ENCODE assay signal across 8 cellular contexts in genomic region chr3:125055165-125055912, GRCh38. TPM values are rescaled to one million over a fixed set of nuclear protein-coding genes. Genes with fewer than 3 reads are reported as not detected.
A peak's percentile ranks its signal among the peaks of the same experiment; 100 is the strongest.
DNase-seq lines count a peak whose midpoint lies in the region; ATAC-seq and TF ChIP-seq lines count a peak whose summit lies in the region.

No MANE protein-coding gene starts in this region.

- H3K4me1 ChIP-seq in ovary (ENCODE audit: insufficient read depth) = peaks cover 17% of the 10 kb centered on the region

- H3K27me3 ChIP-seq in BJ (ENCODE audit: control insufficient read depth, insufficient read depth, low read length) (no peaks in the 10 kb centered on the region), ovary (no peaks in the 10 kb centered on the region)

- peak; percentile 31 for ATAC-seq in GM19328 (IDR thresholded peaks at IDR 0.05; ENCODE audit: unreplicated experiment)
- ATAC-seq in HG03442 (IDR thresholded peaks at IDR 0.05; ENCODE audit: unreplicated experiment) = peak; percentile 17
- ATAC-seq in activated CD8-positive, alpha-beta T cell treated with anti-CD3 and anti-CD28 coated beads, Interleukin-2, amount 10 ng/mL, durations not matched to agents 7 days and 5 days = peak; percentile 35

- peaks cover 63% of the 10 kb centered on the region for H3K4me1 Mint-ChIP-seq in activated CD8-positive, alpha-beta T cell treated with anti-CD3 and anti-CD28 coated beads, Interleukin-2, amount 10 ng/mL, durations not matched to agents 7 days and 5 days (ENCODE audit: low read depth)

- intact Hi-C loops in ovary (cut with DNase I) = loop anchor here in 2 of 4 donors (5.0 to 10.0 kb wide), 2 partner anchors 87 to 89 kb away; no protein-coding TSS in a partner anchor

- peaks cover 7% of the 10 kb centered on the region for H3K27me3 Mint-ChIP-seq in activated CD8-positive, alpha-beta T cell treated with anti-CD3 and anti-CD28 coated beads, Interleukin-2, amount 10 ng/mL, durations not matched to agents 7 days and 5 days (ENCODE audit: low read depth)

- peak overlapping the region; percentile 80 for H3K4me3 ChIP-seq in BJ (ENCODE audit: low read depth, low read length)
- H3K4me3 ChIP-seq in fibroblast of mammary gland (ENCODE audit: control insufficient read depth, low read depth, low read length) = peak overlapping the region; percentile 91
- peak overlapping the region; percentile 84 for H3K4me3 ChIP-seq in ovary

- CTCF ChIA-PET in BJ (lab: Yijun Ruan, JAX) = no interaction called here
- CTCF ChIA-PET in activated CD8-positive, alpha-beta T cell treated with anti-CD3 and anti-CD28 coated beads, Interleukin-2, amount 10 ng/mL, durations not matched to agents 7 days and 5 days (lab: Charles Lee) = no interaction called here

- no peak for TF ChIP-seq EP300 in ovary (IDR thresholded peaks at IDR 0.05)

- peak overlapping the region; percentile 92 for H3K4me3 Mint-ChIP-seq in activated CD8-positive, alpha-beta T cell treated with anti-CD3 and anti-CD28 coated beads, Interleukin-2, amount 10 ng/mL, durations not matched to agents 7 days and 5 days

- H3K36me3 ChIP-seq in BJ (ENCODE audit: control insufficient read depth, insufficient read depth, low read length) = no peaks in the 10 kb centered on the region; the same call in 1 of the 2 replicates
- H3K36me3 ChIP-seq in ovary = no peaks in the 10 kb centered on the region

- TF ChIP-seq CTCF in BJ (IDR thresholded peaks at IDR 0.05; ENCODE audit: insufficient read depth, low read depth, low read length) (no peak), fibroblast of mammary gland (conservative IDR thresholded peaks at IDR 0.05; ENCODE audit: control insufficient read depth, insufficient read depth, low read depth, low read length) (no peak), ovary (IDR thresholded peaks at IDR 0.05) (no peak)

- peak overlapping the region; percentile 95 for H3K27ac ChIP-seq in ovary

- DNase-seq in BJ (ENCODE audit: low read depth) = no peak
- DNase-seq in activated CD8-positive, alpha-beta T cell treated with anti-CD3 and anti-CD28 coated beads, Interleukin-2, amount 10 ng/mL, durations not matched to agents 7 days and 5 days = no peak
- no peak for DNase-seq in fibroblast of mammary gland (ENCODE audit: low read depth)
- DNase-seq in ovary = peak; percentile 55 to 77 (median 73)
- no peak for DNase-seq in RKO (ENCODE audit: low spot score)
- no peak for DNase-seq in NCI-H226

- no peaks in the 10 kb centered on the region for H3K9me3 ChIP-seq in ovary

- POLR2A ChIA-PET in BJ (lab: Charles Lee) = no interaction called here
- POLR2A ChIA-PET in activated CD8-positive, alpha-beta T cell treated with anti-CD3 and anti-CD28 coated beads, Interleukin-2, amount 10 ng/mL, durations not matched to agents 7 days and 5 days (lab: Charles Lee) = no interaction called here

- TF ChIP-seq POLR2A in ovary (IDR thresholded peaks at IDR 0.05) = no peak

- peaks cover 23% of the 10 kb centered on the region for H3K36me3 Mint-ChIP-seq in activated CD8-positive, alpha-beta T cell treated with anti-CD3 and anti-CD28 coated beads, Interleukin-2, amount 10 ng/mL, durations not matched to agents 7 days and 5 days (ENCODE audit: low read depth)

- WGBS in ovary, 3 donors = 0% methylated on average over 15 to 82 of the region's 82 CpGs

- no peaks in the 10 kb centered on the region for H3K9me3 Mint-ChIP-seq in activated CD8-positive, alpha-beta T cell treated with anti-CD3 and anti-CD28 coated beads, Interleukin-2, amount 10 ng/mL, durations not matched to agents 7 days and 5 days (ENCODE audit: insufficient read depth)

- H3K27ac Mint-ChIP-seq in activated CD8-positive, alpha-beta T cell treated with anti-CD3 and anti-CD28 coated beads, Interleukin-2, amount 10 ng/mL, durations not matched to agents 7 days and 5 days = peak overlapping the region; percentile 84

RNA-seq across cellular contexts. Expression of gene HEG1, which starts 0.5 kb away (rescaled TPM):
- polyA plus RNA-seq in BJ (2011; rRNA removed) = 83.4 and 94.7 TPM in 2 replicates
- 121 and 208 TPM in 2 replicates for polyA minus RNA-seq in BJ (2011; rRNA and poly(A)+ RNA removed)
- total RNA-seq in activated CD8-positive, alpha-beta T cell treated with anti-CD3 and anti-CD28 coated beads, Interleukin-2, amount 10 ng/mL, durations not matched to agents 7 days and 5 days = 10 to 100 TPM; 58.6 to 61.7 TPM
- total RNA-seq in ovary = 10 to 100 TPM; 17.4 to 54.7 (median 35.6) TPM
- 10 to 100 TPM; 12.2 to 64.7 TPM for polyA plus RNA-seq in ovary

Comparison
In these comparisons a context has a peak if more than half of its experiments do, and no peak if none do; other contexts are left out.
1. DNase-seq: peak in ovary (5 of 5); none in BJ (single experiment), activated CD8-positive, alpha-beta T cell treated with anti-CD3 and anti-CD28 coated beads, Interleukin-2, amount 10 ng/mL, durations not matched to agents 7 days and 5 days (single experiment), fibroblast of mammary gland (single experiment), RKO (single experiment) and NCI-H226 (single experiment).
2. Peak in every context shown above with its lines, with median percentiles within 50 percentile points of each other: H3K4me3 ChIP-seq and ATAC-seq.